Comparison of ENCODE assay signal across 1 cellular context in genomic region chr19:52660981-52661380, GRCh38.
TF ChIP-seq lines count a peak whose summit lies in the region.

No MANE protein-coding gene starts in this region.

TF ChIP-seq in GM23338, 12 proteins besides CTCF, POLR2A, EP300 and RAD21:
- TF ChIP-seq ETS1 (IDR thresholded peaks at IDR 0.05) (no peak), EZH2phosphoT487 (IDR thresholded peaks at IDR 0.05; ENCODE audit: unreplicated experiment) (no peak), JUNB (IDR thresholded peaks at IDR 0.05; ENCODE audit: unreplicated experiment) (no peak), CREB1 (CRISPR knock-in tag; IDR thresholded peaks at IDR 0.05; ENCODE audit: low read depth) (no peak)
TF ChIP-seq in GM23338: peak in this region for 0.
